Comparison of ENCODE assay signal across 3 cellular contexts in genomic region chr15:43746903-43747309, GRCh38.
TF ChIP-seq lines count a peak whose summit lies in the region.
"Not testable (repeated sequence)": the region's sequence is repeated elsewhere in the genome, so short reads cannot be mapped to it uniquely, and the experiment has no call there.

No MANE protein-coding gene starts in this region.

TF ChIP-seq in HEK293, 187 proteins besides CTCF, POLR2A, EP300 and RAD21:
- TF ChIP-seq ZFP69B (tag by site-specific recombination; IDR thresholded peaks at IDR 0.05) = 0 out of 2 replicates have a peak, but pooled peaks have one; percentile 5
- TF ChIP-seq ZBTB17 (tag by site-specific recombination; IDR thresholded peaks at IDR 0.05) = peak; percentile 87
- peak; percentile 57 for TF ChIP-seq PRDM1 (tag by site-specific recombination; IDR thresholded peaks at IDR 0.05)
- TF ChIP-seq PRDM10 (tag by site-specific recombination; IDR thresholded peaks at IDR 0.05) = peak; percentile 20
- TF ChIP-seq ZNF394 (tag by site-specific recombination; IDR thresholded peaks at IDR 0.05; ENCODE audit: borderline replicate concordance) = 0 out of 2 replicates have a peak, but pooled peaks have one; percentile 17
- TF ChIP-seq ZNF10 (tag by site-specific recombination; IDR thresholded peaks at IDR 0.05) = 0 out of 2 replicates have a peak, but pooled peaks have one; percentile 43
- TF ChIP-seq ZBTB20 (tag by site-specific recombination; IDR thresholded peaks at IDR 0.05) = peak; percentile 13; the same call in 1 of the 2 replicates

TF ChIP-seq in SK-N-SH, 30 proteins besides CTCF, POLR2A, EP300 and RAD21:
- peak; percentile 51 for TF ChIP-seq MXI1 (IDR thresholded peaks at IDR 0.05; ENCODE audit: low read depth, low read length)

TF ChIP-seq in K562, 482 proteins besides CTCF, POLR2A, EP300 and RAD21:
- peak; percentile 66; the same call in 1 of the 2 replicates for TF ChIP-seq NKRF (IDR thresholded peaks at IDR 0.05; ENCODE audit: borderline replicate concordance)
- TF ChIP-seq ZBTB17 (CRISPR knock-in tag; IDR thresholded peaks at IDR 0.05) = peak; percentile 7; the same call in 1 of the 2 replicates
- TF ChIP-seq FOSL1 (tag; conservative IDR thresholded peaks at IDR 0.05) = peak; percentile 44; the same call in 1 of the 2 replicates
- TF ChIP-seq RAD51 (IDR thresholded peaks at IDR 0.05; ENCODE audit: borderline replicate concordance, low read depth) = peak; percentile 39; the same call in 1 of the 2 replicates
- peak in 1 of 2 experiments; percentile 55; a peak in 2 of 4 replicates for TF ChIP-seq HDAC1 (IDR thresholded peaks at IDR 0.05)
- 0 out of 2 replicates have a peak, but pooled peaks have one; percentile 26 for TF ChIP-seq GTF2E2 (tag; IDR thresholded peaks at IDR 0.05)
- TF ChIP-seq, protein P1, sequence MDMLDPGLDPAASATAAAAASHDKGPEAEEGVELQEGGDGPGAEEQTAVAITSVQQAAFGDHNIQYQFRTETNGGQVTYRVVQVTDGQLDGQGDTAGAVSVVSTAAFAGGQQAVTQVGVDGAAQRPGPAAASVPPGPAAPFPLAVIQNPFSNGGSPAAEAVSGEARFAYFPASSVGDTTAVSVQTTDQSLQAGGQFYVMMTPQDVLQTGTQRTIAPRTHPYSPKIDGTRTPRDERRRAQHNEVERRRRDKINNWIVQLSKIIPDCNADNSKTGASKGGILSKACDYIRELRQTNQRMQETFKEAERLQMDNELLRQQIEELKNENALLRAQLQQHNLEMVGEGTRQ (CRISPR knock-in tag; IDR thresholded peaks at IDR 0.05) = peak; percentile 18; the same call in 1 of the 2 replicates
- TF ChIP-seq SMARCE1 (IDR thresholded peaks at IDR 0.05) = peak; percentile 26; the same call in 1 of the 2 replicates
- peak; percentile 20; the same call in 1 of the 2 replicates for TF ChIP-seq TEAD4 (IDR thresholded peaks at IDR 0.05; ENCODE audit: low read length)
- not testable (repeated sequence) for TF ChIP-seq TEAD4 (CRISPR knock-in tag; IDR thresholded peaks at IDR 0.05; ENCODE audit: borderline replicate concordance)
- TF ChIP-seq ESRRA (IDR thresholded peaks at IDR 0.05; ENCODE audit: borderline replicate concordance, low read depth) = 0 out of 2 replicates have a peak, but pooled peaks have one; percentile 27
- TF ChIP-seq, protein P2, sequence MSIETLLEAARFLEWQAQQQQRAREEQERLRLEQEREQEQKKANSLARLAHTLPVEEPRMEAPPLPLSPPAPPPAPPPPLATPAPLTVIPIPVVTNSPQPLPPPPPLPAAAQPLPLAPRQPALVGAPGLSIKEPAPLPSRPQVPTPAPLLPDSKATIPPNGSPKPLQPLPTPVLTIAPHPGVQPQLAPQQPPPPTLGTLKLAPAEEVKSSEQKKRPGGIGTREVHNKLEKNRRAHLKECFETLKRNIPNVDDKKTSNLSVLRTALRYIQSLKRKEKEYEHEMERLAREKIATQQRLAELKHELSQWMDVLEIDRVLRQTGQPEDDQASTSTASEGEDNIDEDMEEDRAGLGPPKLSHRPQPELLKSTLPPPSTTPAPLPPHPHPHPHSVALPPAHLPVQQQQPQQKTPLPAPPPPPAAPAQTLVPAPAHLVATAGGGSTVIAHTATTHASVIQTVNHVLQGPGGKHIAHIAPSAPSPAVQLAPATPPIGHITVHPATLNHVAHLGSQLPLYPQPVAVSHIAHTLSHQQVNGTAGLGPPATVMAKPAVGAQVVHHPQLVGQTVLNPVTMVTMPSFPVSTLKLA (conservative IDR thresholded peaks at IDR 0.05) = peak; percentile 18 to 19; a peak in 3 of 4 replicates
- TF ChIP-seq, protein P3, sequence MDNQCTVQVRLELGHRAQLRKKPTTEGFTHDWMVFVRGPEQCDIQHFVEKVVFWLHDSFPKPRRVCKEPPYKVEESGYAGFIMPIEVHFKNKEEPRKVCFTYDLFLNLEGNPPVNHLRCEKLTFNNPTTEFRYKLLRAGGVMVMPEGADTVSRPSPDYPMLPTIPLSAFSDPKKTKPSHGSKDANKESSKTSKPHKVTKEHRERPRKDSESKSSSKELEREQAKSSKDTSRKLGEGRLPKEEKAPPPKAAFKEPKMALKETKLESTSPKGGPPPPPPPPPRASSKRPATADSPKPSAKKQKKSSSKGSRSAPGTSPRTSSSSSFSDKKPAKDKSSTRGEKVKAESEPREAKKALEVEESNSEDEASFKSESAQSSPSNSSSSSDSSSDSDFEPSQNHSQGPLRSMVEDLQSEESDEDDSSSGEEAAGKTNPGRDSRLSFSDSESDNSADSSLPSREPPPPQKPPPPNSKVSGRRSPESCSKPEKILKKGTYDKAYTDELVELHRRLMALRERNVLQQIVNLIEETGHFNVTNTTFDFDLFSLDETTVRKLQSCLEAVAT (IDR thresholded peaks at IDR 0.05) = peak in 1 of 2 experiments; percentile 89; a peak in 2 of 4 replicates
- TF ChIP-seq SIN3A (IDR thresholded peaks at IDR 0.05; ENCODE audit: borderline replicate concordance in 2 of 2, control insufficient read depth in 1 of 2, low read depth in 2 of 2, low read length in 2 of 2) = peak; percentile 10 to 42; a peak in 2 of 4 replicates
